9 cellular contexts compared by ENCODE assay signal in the genomic region with DNA sequence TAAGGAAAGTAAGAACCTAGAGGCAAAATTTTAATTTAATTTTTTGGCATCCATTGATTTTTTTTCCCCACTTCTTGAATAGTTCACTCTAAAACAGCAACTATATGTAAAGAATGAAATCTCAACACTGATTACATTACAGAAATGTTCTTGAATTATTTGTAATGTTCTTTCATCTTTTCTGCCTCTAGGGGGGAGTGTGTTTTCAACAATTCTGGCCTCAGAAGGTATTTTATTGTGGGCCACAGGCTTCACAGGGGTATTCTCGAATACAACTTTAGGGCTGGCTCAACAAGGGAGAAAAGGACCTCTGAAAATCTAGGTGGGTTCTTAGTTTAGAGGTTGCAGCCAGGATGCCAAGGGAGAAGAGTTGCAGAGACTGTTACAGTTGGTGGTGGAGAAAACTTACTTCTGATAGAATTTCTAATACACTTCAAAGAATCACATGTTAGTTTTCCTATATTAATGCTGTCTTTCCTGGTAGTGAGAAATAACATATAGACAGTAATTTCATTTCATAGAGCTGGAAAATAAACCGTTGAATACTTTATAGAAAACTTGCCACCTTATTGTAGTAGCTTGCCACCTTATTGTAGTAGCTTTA. TPM values are rescaled to one million over a fixed set of nuclear protein-coding genes. Genes with fewer than 3 reads are reported as not detected.
DNase-seq lines count a peak whose midpoint lies in the region; ATAC-seq and TF ChIP-seq lines count a peak whose summit lies in the region.
"Had no signal": no experiment of that assay in that cellular context is flagged by ENCODE, and none has a peak within 500 bp of the region (broad histone marks: within the 10 kb centered on the region; RNA-seq: fewer than 3 reads in every experiment).

No MANE protein-coding gene starts in this region.

- no peak overlapping the region for H3K27ac ChIP-seq in dorsolateral prefrontal cortex
- H3K27ac ChIP-seq: BLaER1 had no signal

- peak in 50 of 56 donors; percentile 16 to 60 (median 40) for TF ChIP-seq CTCF in dorsolateral prefrontal cortex (IDR thresholded peaks at IDR 0.05 in 54 of 56, conservative IDR thresholded peaks at IDR 0.05 in 2 of 56; ENCODE audit: low read depth in 1 of 56, partially characterized antibody in 56 of 56)

- H3K4me3 ChIP-seq in dorsolateral prefrontal cortex: no peak overlapping the region
- H3K4me3 ChIP-seq: BLaER1 had no signal

- peak; percentile 12 for DNase-seq in DMS153 treated with DMSO at 0.1 percent for 48 hours (lab: John Stamatoyannopoulos, UW; ENCODE audit: unreplicated experiment)
- DNase-seq in DMS153 (lab: John Stamatoyannopoulos, UW): no peak
- peak; percentile 6 for DNase-seq in NCI-H2196 treated with DMSO at 0.1 percent for 48 hours (lab: John Stamatoyannopoulos, UW; ENCODE audit: unreplicated experiment)
- no peak for DNase-seq in dorsolateral prefrontal cortex
- DNase-seq in retina: peak; percentile 15
- no peak for DNase-seq in activated naive CD4-positive, alpha-beta T cell (lab: John Stamatoyannopoulos, UW)

- peaks cover 0 to 39% (median 17%) of the 10 kb centered on the region in 45 donors for H3K27me3 ChIP-seq in dorsolateral prefrontal cortex

- ATAC-seq in GM21786 (IDR thresholded peaks at IDR 0.05; ENCODE audit: unreplicated experiment) (no peak), GM21529 (IDR thresholded peaks at IDR 0.05; ENCODE audit: unreplicated experiment) (no peak)

- intact Hi-C loops in dorsolateral prefrontal cortex (cut with DNase I): no loop called here

RNA-seq across cellular contexts. Expression of gene NPR3, which starts 3.6 kb away (rescaled TPM):
- 1 to 10 TPM in 62 of 120 experiments, under 1 TPM in 58; 0.19 to 4.6 (median 1.0) TPM for total RNA-seq in dorsolateral prefrontal cortex

Comparison
In these comparisons a context has a peak if more than half of its experiments do, and no peak if none do; other contexts are left out.
1. DNase-seq: peak in DMS153 treated with DMSO at 0.1 percent for 48 hours (single experiment), NCI-H2196 treated with DMSO at 0.1 percent for 48 hours (single experiment) and retina (single experiment); none in DMS153 (single experiment), dorsolateral prefrontal cortex (0 of 10) and activated naive CD4-positive, alpha-beta T cell (0 of 4).